12 cellular contexts compared by ENCODE assay signal in genomic region chr1:99599678-99600175, GRCh38. TPM values are rescaled to one million over a fixed set of nuclear protein-coding genes. Genes with fewer than 3 reads are reported as not detected.
DNase-seq lines count a peak whose midpoint lies in the region; ATAC-seq, FAIRE-seq and TF ChIP-seq lines count a peak whose summit lies in the region.
"Had no signal": no experiment of that assay in that cellular context is flagged by ENCODE, and none has a peak within 500 bp of the region (broad histone marks: within the 10 kb centered on the region; RNA-seq: fewer than 3 reads in every experiment).

No MANE protein-coding gene starts in this region.

- H3K4me1 Mint-ChIP-seq in endodermal cell, result peaks cover 6% of the 10 kb centered on the region

- peak overlapping the region; percentile 74 to 80 for H3K27ac ChIP-seq in A549
- H3K27ac ChIP-seq in endodermal cell (ENCODE audit: low read depth, low read length), result peak overlapping the region; percentile 92
- H3K27ac ChIP-seq in lower lobe of right lung, result no peak overlapping the region
- H3K27ac ChIP-seq: HL-60, thoracic aorta had no signal

- H3K4me1 ChIP-seq in A549, result peaks cover 32% of the 10 kb centered on the region
- H3K4me1 ChIP-seq in endodermal cell (ENCODE audit: control insufficient read depth, insufficient read depth, low read length), result no peaks in the 10 kb centered on the region
- H3K4me1 ChIP-seq in lower lobe of right lung, result no peaks in the 10 kb centered on the region

- TF ChIP-seq EP300 in A549 (IDR thresholded peaks at IDR 0.05), result 0 out of 5 replicates have a peak, but pooled peaks of 1 of the 2 experiments have one; percentile 11

- H3K27ac Mint-ChIP-seq in endodermal cell, result no peak overlapping the region

- no peak for FAIRE-seq in A549 (lab: Jason Lieb, UNC)

- no peaks in the 10 kb centered on the region for H3K27me3 ChIP-seq in endodermal cell (ENCODE audit: control insufficient read depth, insufficient read depth, low read length, poor library complexity, severe bottlenecking)
- H3K27me3 ChIP-seq in lower lobe of right lung (ENCODE audit: low read depth), result no peaks in the 10 kb centered on the region

- no peak overlapping the region for H3K4me3 Mint-ChIP-seq in endodermal cell

- no peaks in the 10 kb centered on the region for H3K36me3 ChIP-seq in endodermal cell (ENCODE audit: control insufficient read depth, insufficient read depth, low read length)
- H3K36me3 ChIP-seq in lower lobe of right lung, result no peaks in the 10 kb centered on the region
- H3K36me3 ChIP-seq: thoracic aorta had no signal

- POLR2A ChIA-PET in A549 (lab: Yijun Ruan, JAX), result no interaction called here

- TF ChIP-seq POLR2A in A549 (IDR thresholded peaks at IDR 0.05; ENCODE audit: low read length), result no peak

- H3K4me3 ChIP-seq in A549, result no peak overlapping the region
- no peak overlapping the region for H3K4me3 ChIP-seq in endodermal cell (ENCODE audit: low read length)
- no peak overlapping the region for H3K4me3 ChIP-seq in lower lobe of right lung
- H3K4me3 ChIP-seq: thoracic aorta had no signal

- H3K9me3 Mint-ChIP-seq in endodermal cell, result no peaks in the 10 kb centered on the region

- WGBS in A549 (ENCODE audit: missing lambda C conversion rate), result 50% methylated on average over 5 of the region's 5 CpGs
- WGBS in endodermal cell (ENCODE audit: insufficient coverage in 1 of 2, insufficient read length in 1 of 2), 2 experiments, result 88 to 90% methylated on average over 3 to 5 of the region's 5 CpGs

- ATAC-seq in A549 (peak; percentile 94 to 96), lower lobe of right lung (peak; percentile 60 to 67), esophagus mucosa (no peak)

- H3K9me3 ChIP-seq in A549, result no peaks in the 10 kb centered on the region
- H3K9me3 ChIP-seq in endodermal cell (ENCODE audit: control insufficient read depth, low read length), result no peaks in the 10 kb centered on the region
- no peaks in the 10 kb centered on the region for H3K9me3 ChIP-seq in lower lobe of right lung
- H3K9me3 ChIP-seq: thoracic aorta had no signal

- intact Hi-C loops in lower lobe of right lung (cut with DNase I), result no loop called here

- DNase-seq in A549 (ENCODE audit: low read depth in 1 of 2, low spot score in 1 of 2), result peak; percentile 7 to 80
- DNase-seq in M059J (ENCODE audit: low read depth), result peak; percentile 99
- peak; percentile 41 for DNase-seq in endodermal cell
- DNase-seq in lower lobe of right lung, result no peak
- no peak for DNase-seq in NCI-H1048 (lab: John Stamatoyannopoulos, UW)
- DNase-seq in NCI-H2171 treated with DMSO at 0.1 percent for 48 hours (lab: John Stamatoyannopoulos, UW), result no peak
- no peak for DNase-seq in NCI-H187 treated with DMSO at 0.1 percent for 48 hours (lab: John Stamatoyannopoulos, UW)
- DNase-seq: NCI-H526 treated with DMSO at 0.1 percent for 48 hours; stimulated activated CD4-positive, alpha-beta T cell treated with anti-CD3 and anti-CD28 coated beads, Interleukin-12 subunit alpha, Interleukin-12 subunit beta, amount 100 ng/mL, for 4 hours had no signal

- no peak for TF ChIP-seq CTCF in A549 (IDR thresholded peaks at IDR 0.05)
- no peak for TF ChIP-seq CTCF in endodermal cell (conservative IDR thresholded peaks at IDR 0.05)
- TF ChIP-seq CTCF in lower lobe of right lung (IDR thresholded peaks at IDR 0.05), result no peak

- H3K27me3 Mint-ChIP-seq in endodermal cell (ENCODE audit: insufficient read depth), result no peaks in the 10 kb centered on the region

- H3K36me3 Mint-ChIP-seq in endodermal cell (ENCODE audit: low read depth), result no peaks in the 10 kb centered on the region

- peak in 1 of 2 experiments; percentile 23; a peak in 1 of 5 replicates for TF ChIP-seq RAD21 in A549 (conservative IDR thresholded peaks at IDR 0.05 in 1 of 2, IDR thresholded peaks at IDR 0.05 in 1 of 2)

- peak overlapping the region; percentile 34 for H3K4me2 ChIP-seq in A549

- no peak overlapping the region for H3K9ac ChIP-seq in endodermal cell (ENCODE audit: extremely low read depth, low read length, poor library complexity, severe bottlenecking)

- CTCF ChIA-PET in A549 (lab: Yijun Ruan, JAX), result no interaction called here

TF ChIP-seq in A549, 52 proteins besides CTCF, POLR2A, EP300 and RAD21:
- peak in 1 of 2 experiments; percentile 15; a peak in 1 of 4 replicates for TF ChIP-seq CEBPB (IDR thresholded peaks at IDR 0.05)
- peak; percentile 19; the same call in 1 of the 3 replicates for TF ChIP-seq SMC3 (IDR thresholded peaks at IDR 0.05)
- TF ChIP-seq JUN (IDR thresholded peaks at IDR 0.05), result peak; percentile 31 to 45; a peak in 2 of 5 replicates
- peak; percentile 74; the same call in 1 of the 2 replicates for TF ChIP-seq GATA3 (IDR thresholded peaks at IDR 0.05; ENCODE audit: borderline replicate concordance)
- TF ChIP-seq MAX (IDR thresholded peaks at IDR 0.05), result peak; percentile 35; the same call in 1 of the 2 replicates
- TF ChIP-seq JUNB (IDR thresholded peaks at IDR 0.05), result peak; percentile 64
- no peak for TF ChIP-seq RFX5 (IDR thresholded peaks at IDR 0.05)
- TF ChIP-seq EHF (CRISPR knock-in tag; IDR thresholded peaks at IDR 0.05), result no peak
- 0 out of 2 replicates have a peak, but pooled peaks have one; percentile 49 for TF ChIP-seq FOSL2 (IDR thresholded peaks at IDR 0.05)
- peak; percentile 58; the same call in 1 of the 2 replicates for TF ChIP-seq FOSL2 (CRISPR knock-in tag; IDR thresholded peaks at IDR 0.05)

RNA-seq across cellular contexts. Expression of gene PALMD, which starts 46.2 kb away (rescaled TPM):
- 0.92 and 1.2 TPM in 2 replicates for polyA plus RNA-seq in A549 (2011; rRNA removed)
- polyA plus RNA-seq in A549 (2012; cell fraction: cytosol; rRNA removed), result 0.14 and 0.22 TPM in 2 replicates
- 0.23 and 0.24 TPM in 2 replicates for polyA plus RNA-seq in A549 (2012; cell fraction: nucleus; rRNA removed)
- polyA plus RNA-seq in A549 (2017; fragmentation: RNase III; extraction: RNeasy Plus Mini Kit Qiagen cat#74134 plus additional on column Dnase treatment), result 2.6 to 3.1 TPM (median 3.1 TPM) in 3 replicates
- polyA minus RNA-seq in A549 (2011; rRNA and poly(A)+ RNA removed), result 0.41 and 0.92 TPM in 2 replicates
- total RNA-seq in M059J (2014; rRNA removed; shearing (Covaris generic)), result 10.2 and 11.7 TPM in 2 replicates
- under 1 TPM; 0.24 to 0.26 TPM for total RNA-seq in endodermal cell
- 1.8 TPM for polyA plus RNA-seq in endodermal cell (2013, experiment 1 of 2)
- 1.5 TPM for polyA plus RNA-seq in endodermal cell (2013, experiment 2 of 2)
- 18.8 TPM for total RNA-seq in lower lobe of right lung
- 17.7 TPM for total RNA-seq in esophagus mucosa

Comparison
In these comparisons a context has a peak if more than half of its experiments do, and no peak if none do; other contexts are left out.
1. DNase-seq: peak in A549 (2 of 2), M059J (single experiment) and endodermal cell (single experiment); none in lower lobe of right lung (single experiment), NCI-H1048 (single experiment), NCI-H2171 treated with DMSO at 0.1 percent for 48 hours (single experiment) and NCI-H187 treated with DMSO at 0.1 percent for 48 hours (single experiment).